In the genomic region with DNA sequence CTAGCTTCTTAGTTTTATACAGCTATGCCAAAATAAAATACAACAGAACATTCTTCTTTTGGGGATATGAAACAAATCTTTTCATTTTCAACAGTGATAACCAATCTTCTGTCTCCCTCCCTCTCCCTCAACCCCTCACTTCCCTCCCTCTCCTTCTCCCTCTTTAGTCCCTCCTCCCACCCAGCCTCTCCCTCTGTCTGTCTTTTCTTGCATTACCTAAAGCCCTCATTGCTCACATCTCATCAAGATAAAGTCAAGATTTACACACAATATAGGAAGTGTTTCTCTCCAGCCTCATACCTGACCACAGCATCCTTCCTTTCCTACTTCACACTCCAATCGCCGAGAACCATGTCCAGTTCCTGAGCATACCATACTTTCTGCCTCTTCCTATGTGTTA, we compare ENCODE assay signal across 2 cellular contexts.
TF ChIP-seq lines count a peak whose summit lies in the region.

No MANE protein-coding gene starts in this region.

TF ChIP-seq in SK-N-SH, 30 proteins besides CTCF, POLR2A, EP300 and RAD21 (continued from another document):
- no peak for TF ChIP-seq EZH2phosphoT487 (IDR thresholded peaks at IDR 0.05; ENCODE audit: borderline replicate concordance, low read depth)
- TF ChIP-seq, protein P1, sequence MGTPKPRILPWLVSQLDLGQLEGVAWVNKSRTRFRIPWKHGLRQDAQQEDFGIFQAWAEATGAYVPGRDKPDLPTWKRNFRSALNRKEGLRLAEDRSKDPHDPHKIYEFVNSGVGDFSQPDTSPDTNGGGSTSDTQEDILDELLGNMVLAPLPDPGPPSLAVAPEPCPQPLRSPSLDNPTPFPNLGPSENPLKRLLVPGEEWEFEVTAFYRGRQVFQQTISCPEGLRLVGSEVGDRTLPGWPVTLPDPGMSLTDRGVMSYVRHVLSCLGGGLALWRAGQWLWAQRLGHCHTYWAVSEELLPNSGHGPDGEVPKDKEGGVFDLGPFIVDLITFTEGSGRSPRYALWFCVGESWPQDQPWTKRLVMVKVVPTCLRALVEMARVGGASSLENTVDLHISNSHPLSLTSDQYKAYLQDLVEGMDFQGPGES (IDR thresholded peaks at IDR 0.05; ENCODE audit: low read depth, low read length) = no peak
- TF ChIP-seq TCF12 (IDR thresholded peaks at IDR 0.05) = no peak
- TF ChIP-seq FOSL2 (IDR thresholded peaks at IDR 0.05; ENCODE audit: borderline replicate concordance, low read depth) = no peak
- TF ChIP-seq ELF1 (IDR thresholded peaks at IDR 0.05) = no peak
- TF ChIP-seq USF1 (IDR thresholded peaks at IDR 0.05; ENCODE audit: borderline replicate concordance, low read depth) = no peak
- TF ChIP-seq, protein P2, sequence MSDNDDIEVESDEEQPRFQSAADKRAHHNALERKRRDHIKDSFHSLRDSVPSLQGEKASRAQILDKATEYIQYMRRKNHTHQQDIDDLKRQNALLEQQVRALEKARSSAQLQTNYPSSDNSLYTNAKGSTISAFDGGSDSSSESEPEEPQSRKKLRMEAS (IDR thresholded peaks at IDR 0.05; ENCODE audit: low read depth) = no peak
- no peak for TF ChIP-seq JUND (IDR thresholded peaks at IDR 0.05)
- TF ChIP-seq CHD2 (IDR thresholded peaks at IDR 0.05; ENCODE audit: low read length, partially characterized antibody) = no peak
- no peak for TF ChIP-seq SMC3 (IDR thresholded peaks at IDR 0.05; ENCODE audit: low read depth, low read length)
- TF ChIP-seq SIN3A (IDR thresholded peaks at IDR 0.05; ENCODE audit: borderline replicate concordance, low read depth, low read length) = no peak
- no peak for TF ChIP-seq MEF2A (IDR thresholded peaks at IDR 0.05; ENCODE audit: borderline replicate concordance, low read depth)
- no peak for TF ChIP-seq FOXM1 (IDR thresholded peaks at IDR 0.05; ENCODE audit: low read depth)
- TF ChIP-seq PBX3 (IDR thresholded peaks at IDR 0.05) = no peak
- no peak for TF ChIP-seq RFX5 (IDR thresholded peaks at IDR 0.05; ENCODE audit: low read length)
- no peak for TF ChIP-seq NFIC (IDR thresholded peaks at IDR 0.05; ENCODE audit: borderline replicate concordance)
TF ChIP-seq in SK-N-SH: peak in this region for 0.

TF ChIP-seq in SK-N-SH treated with all-trans-retinoic acid at 6 μM for 48 hours, 23 proteins besides CTCF, POLR2A, EP300 and RAD21:
- TF ChIP-seq, protein P3, sequence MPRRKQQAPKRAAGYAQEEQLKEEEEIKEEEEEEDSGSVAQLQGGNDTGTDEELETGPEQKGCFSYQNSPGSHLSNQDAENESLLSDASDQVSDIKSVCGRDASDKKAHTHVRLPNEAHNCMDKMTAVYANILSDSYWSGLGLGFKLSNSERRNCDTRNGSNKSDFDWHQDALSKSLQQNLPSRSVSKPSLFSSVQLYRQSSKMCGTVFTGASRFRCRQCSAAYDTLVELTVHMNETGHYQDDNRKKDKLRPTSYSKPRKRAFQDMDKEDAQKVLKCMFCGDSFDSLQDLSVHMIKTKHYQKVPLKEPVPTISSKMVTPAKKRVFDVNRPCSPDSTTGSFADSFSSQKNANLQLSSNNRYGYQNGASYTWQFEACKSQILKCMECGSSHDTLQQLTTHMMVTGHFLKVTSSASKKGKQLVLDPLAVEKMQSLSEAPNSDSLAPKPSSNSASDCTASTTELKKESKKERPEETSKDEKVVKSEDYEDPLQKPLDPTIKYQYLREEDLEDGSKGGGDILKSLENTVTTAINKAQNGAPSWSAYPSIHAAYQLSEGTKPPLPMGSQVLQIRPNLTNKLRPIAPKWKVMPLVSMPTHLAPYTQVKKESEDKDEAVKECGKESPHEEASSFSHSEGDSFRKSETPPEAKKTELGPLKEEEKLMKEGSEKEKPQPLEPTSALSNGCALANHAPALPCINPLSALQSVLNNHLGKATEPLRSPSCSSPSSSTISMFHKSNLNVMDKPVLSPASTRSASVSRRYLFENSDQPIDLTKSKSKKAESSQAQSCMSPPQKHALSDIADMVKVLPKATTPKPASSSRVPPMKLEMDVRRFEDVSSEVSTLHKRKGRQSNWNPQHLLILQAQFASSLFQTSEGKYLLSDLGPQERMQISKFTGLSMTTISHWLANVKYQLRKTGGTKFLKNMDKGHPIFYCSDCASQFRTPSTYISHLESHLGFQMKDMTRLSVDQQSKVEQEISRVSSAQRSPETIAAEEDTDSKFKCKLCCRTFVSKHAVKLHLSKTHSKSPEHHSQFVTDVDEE (CRISPR knock-in tag; IDR thresholded peaks at IDR 0.05) = no peak
- TF ChIP-seq ZFP3 (CRISPR knock-in tag; IDR thresholded peaks at IDR 0.05) = no peak
- TF ChIP-seq, protein P4, sequence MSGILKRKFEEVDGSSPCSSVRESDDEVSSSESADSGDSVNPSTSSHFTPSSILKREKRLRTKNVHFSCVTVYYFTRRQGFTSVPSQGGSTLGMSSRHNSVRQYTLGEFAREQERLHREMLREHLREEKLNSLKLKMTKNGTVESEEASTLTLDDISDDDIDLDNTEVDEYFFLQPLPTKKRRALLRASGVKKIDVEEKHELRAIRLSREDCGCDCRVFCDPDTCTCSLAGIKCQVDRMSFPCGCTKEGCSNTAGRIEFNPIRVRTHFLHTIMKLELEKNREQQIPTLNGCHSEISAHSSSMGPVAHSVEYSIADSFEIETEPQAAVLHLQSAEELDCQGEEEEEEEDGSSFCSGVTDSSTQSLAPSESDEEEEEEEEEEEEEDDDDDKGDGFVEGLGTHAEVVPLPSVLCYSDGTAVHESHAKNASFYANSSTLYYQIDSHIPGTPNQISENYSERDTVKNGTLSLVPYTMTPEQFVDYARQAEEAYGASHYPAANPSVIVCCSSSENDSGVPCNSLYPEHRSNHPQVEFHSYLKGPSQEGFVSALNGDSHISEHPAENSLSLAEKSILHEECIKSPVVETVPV (CRISPR knock-in tag; IDR thresholded peaks at IDR 0.05) = no peak
- no peak for TF ChIP-seq ZNF70 (CRISPR knock-in tag; IDR thresholded peaks at IDR 0.05)
- no peak for TF ChIP-seq SNAI2 (CRISPR knock-in tag; IDR thresholded peaks at IDR 0.05)
- no peak for TF ChIP-seq GLIS3 (CRISPR knock-in tag; IDR thresholded peaks at IDR 0.05)
- no peak for TF ChIP-seq PPARA (CRISPR knock-in tag; IDR thresholded peaks at IDR 0.05; ENCODE audit: borderline replicate concordance)
- no peak for TF ChIP-seq ZNF8 (CRISPR knock-in tag; IDR thresholded peaks at IDR 0.05)
- no peak for TF ChIP-seq TOX (CRISPR knock-in tag; IDR thresholded peaks at IDR 0.05; ENCODE audit: borderline replicate concordance)
- no peak for TF ChIP-seq ESRRG (CRISPR knock-in tag; IDR thresholded peaks at IDR 0.05)
- TF ChIP-seq, protein P5, sequence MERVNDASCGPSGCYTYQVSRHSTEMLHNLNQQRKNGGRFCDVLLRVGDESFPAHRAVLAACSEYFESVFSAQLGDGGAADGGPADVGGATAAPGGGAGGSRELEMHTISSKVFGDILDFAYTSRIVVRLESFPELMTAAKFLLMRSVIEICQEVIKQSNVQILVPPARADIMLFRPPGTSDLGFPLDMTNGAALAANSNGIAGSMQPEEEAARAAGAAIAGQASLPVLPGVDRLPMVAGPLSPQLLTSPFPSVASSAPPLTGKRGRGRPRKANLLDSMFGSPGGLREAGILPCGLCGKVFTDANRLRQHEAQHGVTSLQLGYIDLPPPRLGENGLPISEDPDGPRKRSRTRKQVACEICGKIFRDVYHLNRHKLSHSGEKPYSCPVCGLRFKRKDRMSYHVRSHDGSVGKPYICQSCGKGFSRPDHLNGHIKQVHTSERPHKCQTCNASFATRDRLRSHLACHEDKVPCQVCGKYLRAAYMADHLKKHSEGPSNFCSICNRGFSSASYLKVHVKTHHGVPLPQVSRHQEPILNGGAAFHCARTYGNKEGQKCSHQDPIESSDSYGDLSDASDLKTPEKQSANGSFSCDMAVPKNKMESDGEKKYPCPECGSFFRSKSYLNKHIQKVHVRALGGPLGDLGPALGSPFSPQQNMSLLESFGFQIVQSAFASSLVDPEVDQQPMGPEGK (CRISPR knock-in tag; IDR thresholded peaks at IDR 0.05; ENCODE audit: borderline replicate concordance) = no peak
- TF ChIP-seq ZC3H10 (CRISPR knock-in tag; IDR thresholded peaks at IDR 0.05) = no peak
